ENCODE assay signal across 9 cellular contexts in the genomic region with DNA sequence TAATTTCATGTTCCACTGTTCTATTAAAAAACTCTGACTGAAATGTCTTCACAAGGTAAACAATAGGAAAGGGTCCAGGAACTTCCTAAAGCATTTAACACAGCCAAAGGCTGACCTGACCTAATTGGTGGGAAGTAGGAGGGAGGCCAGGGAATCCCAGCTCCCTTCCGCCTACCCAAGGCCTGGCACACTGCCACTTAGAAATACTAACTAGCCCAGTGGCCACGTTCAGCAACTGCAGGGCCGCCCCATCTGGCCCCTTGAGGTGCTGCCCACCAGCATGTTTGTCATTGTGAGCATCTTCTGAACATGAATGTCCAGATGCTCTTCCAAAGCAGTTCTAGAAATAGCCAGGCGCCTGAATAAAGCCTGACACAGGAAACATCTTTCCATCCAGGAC. TPM values are rescaled to one million over a fixed set of nuclear protein-coding genes. Genes with fewer than 3 reads are reported as not detected.
DNase-seq lines count a peak whose midpoint lies in the region; ATAC-seq and TF ChIP-seq lines count a peak whose summit lies in the region.
"Had no signal": no experiment of that assay in that cellular context is flagged by ENCODE, and none has a peak within 500 bp of the region (broad histone marks: within the 10 kb centered on the region; RNA-seq: fewer than 3 reads in every experiment).

No MANE protein-coding gene starts in this region.

- no peaks in the 10 kb centered on the region for H3K36me3 ChIP-seq in heart right ventricle
- H3K36me3 ChIP-seq in tibial nerve = no peaks in the 10 kb centered on the region

- H3K4me1 ChIP-seq in heart right ventricle (peaks cover 0 to 31% (median 19%) of the 10 kb centered on the region in 9 donors), tibial nerve (peaks cover 0 to 17% (median 0%) of the 10 kb centered on the region in 4 donors)

- DNase-seq in NCI-H748 (lab: John Stamatoyannopoulos, UW; ENCODE audit: unreplicated experiment) = peak; percentile 19
- no peak for DNase-seq in NCI-H748 treated with DMSO at 0.1 percent for 48 hours (lab: John Stamatoyannopoulos, UW)
- DNase-seq in RWPE1 (ENCODE audit: low spot score) = peak; percentile 20
- DNase-seq in heart right ventricle = peak; percentile 22 to 65
- DNase-seq in tibial nerve (ENCODE audit: low spot score in 2 of 2) = peak in 1 of 2 donors; percentile 44
- DNase-seq in germinal center (ENCODE audit: low spot score) = no peak
- DNase-seq: activated naive CD8-positive, alpha-beta T cell treated with anti-CD3 and anti-CD28 coated beads, Interleukin-2, amount 10 ng/mL, durations not matched to agents 7 days and 5 days had no signal

- H3K4me3 ChIP-seq in heart right ventricle (no peak overlapping the region), tibial nerve (no peak overlapping the region)

- TF ChIP-seq EP300 in tibial nerve (IDR thresholded peaks at IDR 0.05) = peak in 1 of 2 donors; percentile 5

- CTCF ChIA-PET in RWPE1 (lab: Yijun Ruan, JAX) = interaction anchor here (0.6 to 1.4 kb wide), 6 partner anchors 13 to 396 kb away, joined by 3 to 17 read pairs (median 6); no protein-coding TSS in a partner anchor

- no peak for TF ChIP-seq POLR2A in tibial nerve (IDR thresholded peaks at IDR 0.05)

- POLR2A ChIA-PET in RWPE1 (lab: Yijun Ruan, JAX; ENCODE audit: low non-redundant PET) = no interaction called here

- TF ChIP-seq CTCF in RWPE1 (conservative IDR thresholded peaks at IDR 0.05; ENCODE audit: low read depth) (peak; percentile 19; the same call in 1 of the 2 replicates), heart right ventricle (IDR thresholded peaks at IDR 0.05) (peak; percentile 19 to 59 (median 45)), tibial nerve (IDR thresholded peaks at IDR 0.05) (peak in 3 of 5 experiments; percentile 30 to 48 (median 39))

- H3K9me3 ChIP-seq in heart right ventricle = no peaks in the 10 kb centered on the region
- no peaks in the 10 kb centered on the region for H3K9me3 ChIP-seq in tibial nerve

- H3K27me3 ChIP-seq in heart right ventricle (no peaks in the 10 kb centered on the region), tibial nerve (no peaks in the 10 kb centered on the region)

- 28 to 33% methylated on average over 4 of the region's 4 CpGs for WGBS in heart right ventricle, 2 donors
- WGBS in tibial nerve, 2 donors = 24 to 26% methylated on average over 4 of the region's 4 CpGs

- no peak overlapping the region for H3K27ac ChIP-seq in RWPE1
- H3K27ac ChIP-seq in heart right ventricle = peak overlapping the region in 4 of 10 donors; percentile 17 to 63 (median 32)
- no peak overlapping the region for H3K27ac ChIP-seq in tibial nerve

- intact Hi-C loops in heart right ventricle (cut with DNase I) = loop anchor here (5.0 to 10.0 kb wide), 9 partner anchors 41 to 398 kb away; a partner anchor contains a TSS

- ATAC-seq in heart right ventricle (peak; percentile 67 to 81 (median 79)), HG03342 (IDR thresholded peaks at IDR 0.05; ENCODE audit: unreplicated experiment) (no peak), GM18498 (IDR thresholded peaks at IDR 0.05; ENCODE audit: unreplicated experiment) (no peak)

RNA-seq across cellular contexts. Expression of a gene that starts 44.7 kb away (rescaled TPM):
- 10 to 100 TPM in 8 of 10 donors, 1 to 10 TPM in 2; 5.5 to 20.7 (median 13.8) TPM for total RNA-seq in heart right ventricle
- polyA plus RNA-seq in heart right ventricle = 1 to 10 TPM; 3.9 to 6.7 TPM
- total RNA-seq in tibial nerve = 10 to 100 TPM in 3 of 4 donors, 1 to 10 TPM in 1; 9.6 to 16.5 (median 11.4) TPM

Comparison
In these comparisons a context has a peak if more than half of its experiments do, and no peak if none do; other contexts are left out.
1. DNase-seq: peak in NCI-H748 (single experiment), RWPE1 (single experiment) and heart right ventricle (2 of 2); none in NCI-H748 treated with DMSO at 0.1 percent for 48 hours (single experiment) and germinal center (single experiment).
2. ATAC-seq: peak in heart right ventricle (8 of 8); none in HG03342 (single experiment) and GM18498 (single experiment).
3. Peak in every context shown above with its lines, with median percentiles within 50 percentile points of each other: CTCF ChIP-seq.